8 cellular contexts compared by ENCODE assay signal in genomic region chr20:46552460-46553420, GRCh38. TPM values are rescaled to one million over a fixed set of nuclear protein-coding genes. Genes with fewer than 3 reads are reported as not detected.
DNase-seq lines count a peak whose midpoint lies in the region; ATAC-seq, FAIRE-seq and TF ChIP-seq lines count a peak whose summit lies in the region.

No MANE protein-coding gene starts in this region.

- no peaks in the 10 kb centered on the region for H3K36me3 ChIP-seq in KMS-11 (ENCODE audit: insufficient read depth)
- no peaks in the 10 kb centered on the region for H3K36me3 ChIP-seq in GM12878 (ENCODE audit: control insufficient read depth in 2 of 2, insufficient read depth in 2 of 2, low read length in 1 of 2)

- FAIRE-seq in GM12878 (lab: Jason Lieb, UNC), result peak; percentile 35

- no peak overlapping the region for H3K4me3 ChIP-seq in KMS-11 (IDR thresholded peaks at IDR 0.05; ENCODE audit: insufficient read depth, low read depth, low read length)
- H3K4me3 ChIP-seq in GM12878, result peak overlapping the region; percentile 50; the same call in 1 of the 2 replicates
- no peak overlapping the region for H3K4me3 ChIP-seq in dorsolateral prefrontal cortex

- ATAC-seq in GM21515 (IDR thresholded peaks at IDR 0.05; ENCODE audit: unreplicated experiment) (peak; percentile 67), GM12878 (peak; percentile 85)

- H3K79me2 ChIP-seq in KMS-11 (ENCODE audit: insufficient read depth, low read depth) (no peaks in the 10 kb centered on the region), GM12878 (ENCODE audit: control insufficient read depth, insufficient read depth, low read length) (no peaks in the 10 kb centered on the region)

- H3K27me3 ChIP-seq in KMS-11 (ENCODE audit: insufficient read depth, low read depth) (no peaks in the 10 kb centered on the region), GM12878 (replicated peaks in 1 of 2; ENCODE audit: control insufficient read depth in 2 of 2, insufficient read depth in 2 of 2, low read length in 1 of 2) (no peaks in the 10 kb centered on the region), dorsolateral prefrontal cortex (peaks cover 0 to 3% (median 0%) of the 10 kb centered on the region in 45 donors)

- H2AFZ ChIP-seq in KMS-11 (ENCODE audit: low read depth) (peak overlapping the region; percentile 77), GM12878 (ENCODE audit: control insufficient read depth, low read depth, low read length) (no peak overlapping the region; the same call in 1 of the 2 replicates)

- SMC1A ChIA-PET in GM12878 (lab: Charles Lee; ENCODE audit: uncharacterized antibody, unreplicated experiment), result interaction anchor here (0.7 to 4.3 kb wide), 9 partner anchors 12 to 955 kb away, joined by 3 to 19 read pairs (median 6); no protein-coding TSS in a partner anchor

- in situ Hi-C loops in GM12878 (cut with MboI), result loop anchor here (10.0 kb wide), 1 partner anchor 132 kb away; the partner anchor contains the start of gene TP53RK

- H3K27ac ChIP-seq in KMS-11, result peak overlapping the region; percentile 67
- H3K27ac ChIP-seq in GM12878 (ENCODE audit: control insufficient read depth, insufficient read depth), result peak overlapping the region; percentile 76
- H3K27ac ChIP-seq in dorsolateral prefrontal cortex, result no peak overlapping the region

- RAD21 ChIA-PET in GM12878 (lab: Charles Lee; ENCODE audit: unreplicated experiment), result interaction anchor here (0.8 to 2.3 kb wide), 7 partner anchors 8 to 131 kb away, joined by 3 to 8 read pairs (median 4); no protein-coding TSS in a partner anchor

- H3K9ac ChIP-seq in KMS-11 (peak overlapping the region; percentile 31; the same call in 1 of the 2 replicates), GM12878 (ENCODE audit: control insufficient read depth, insufficient read depth, low read length) (peak overlapping the region; percentile 27)

- H3K9me3 ChIP-seq in GM12878 (replicated peaks; ENCODE audit: control insufficient read depth, insufficient read depth, low read length), result no peaks in the 10 kb centered on the region

- TF ChIP-seq EP300 in GM12878 (IDR thresholded peaks at IDR 0.05; ENCODE audit: borderline replicate concordance in 1 of 2, control insufficient read depth in 1 of 2, low read depth in 2 of 2, low read length in 2 of 2), result peak; percentile 67 to 74; a peak in 3 of 4 replicates

- BruUV-seq in GM12878 (replicated peaks; lab: Mats Ljungman, UMichigan), result TSS peak; percentile 83

- CTCF ChIA-PET in GM12878 (lab: Yijun Ruan, JAX), result interaction anchor here (0.6 to 4.3 kb wide), 9 partner anchors 9 to 1112 kb away, joined by 3 to 43 read pairs (median 5); no protein-coding TSS in a partner anchor

- H4K20me1 ChIP-seq in KMS-11 (ENCODE audit: insufficient read depth) (no peaks in the 10 kb centered on the region), GM12878 (ENCODE audit: control insufficient read depth, insufficient read depth) (no peaks in the 10 kb centered on the region)

- intact Hi-C loops in GM12878 (cut with micrococcal nuclease; ENCODE audit: unreplicated experiment) (no loop called here), dorsolateral prefrontal cortex (cut with DNase I) (no loop called here)

- 26% methylated on average over 4 of the region's 4 CpGs for WGBS in GM12878 (ENCODE audit: insufficient coverage, insufficient replicate concordance, low lambda C conversion rate, missing lambda C conversion rate)

- DNase-seq in Daoy (ENCODE audit: low read depth) (peak; percentile 31), GM12878 (ENCODE audit: low read depth, low spot score) (peak; percentile 85), cortex of kidney (lab: John Stamatoyannopoulos, UW) (no peak), dorsolateral prefrontal cortex (no peak), kidney tubule cell (ENCODE audit: low spot score) (no peak), NCI-H1694 (lab: John Stamatoyannopoulos, UW) (no peak)

- TF ChIP-seq POLR2A in GM12878 (IDR thresholded peaks at IDR 0.05; ENCODE audit: low read depth, low read length), result no peak

- TF ChIP-seq RAD21 in GM12878 (IDR thresholded peaks at IDR 0.05; ENCODE audit: insufficient read depth, low read depth, low read length), result no peak

- TF ChIP-seq CTCF in KMS-11 (conservative IDR thresholded peaks at IDR 0.05; ENCODE audit: low read depth, low read length) (no peak), GM12878 (IDR thresholded peaks at IDR 0.05 in 2 of 3, conservative IDR thresholded peaks at IDR 0.05 in 1 of 3; ENCODE audit: control insufficient read depth in 2 of 3, extremely low read depth in 1 of 3, insufficient read depth in 1 of 3, low read depth in 3 of 3, low read length in 3 of 3) (no peak), dorsolateral prefrontal cortex (IDR thresholded peaks at IDR 0.05 in 54 of 56, conservative IDR thresholded peaks at IDR 0.05 in 2 of 56; ENCODE audit: low read depth in 1 of 56, partially characterized antibody in 56 of 56) (no peak)

- POLR2A ChIA-PET in GM12878 (lab: Charles Lee), result interaction anchor here (0.6 to 2.2 kb wide), 6 partner anchors 10 to 916 kb away, joined by 3 to 9 read pairs (median 4); no protein-coding TSS in a partner anchor

- H3K4me2 ChIP-seq in KMS-11 (peak overlapping the region; percentile 92), GM12878 (ENCODE audit: control insufficient read depth, insufficient read depth) (peak overlapping the region; percentile 36)

- peaks cover 57% of the 10 kb centered on the region for H3K4me1 ChIP-seq in KMS-11 (ENCODE audit: low read depth, poor library complexity, severe bottlenecking)
- H3K4me1 ChIP-seq in GM12878 (ENCODE audit: control insufficient read depth, insufficient read depth, low read length), result peaks cover 70% of the 10 kb centered on the region

TF ChIP-seq in GM12878, 131 proteins besides CTCF, POLR2A, EP300 and RAD21 (continues in another document):
- TF ChIP-seq MYC (IDR thresholded peaks at IDR 0.05; ENCODE audit: insufficient read depth, insufficient read length, insufficient replicate concordance, low read length, severe bottlenecking), result no peak
- peak; percentile 99 for TF ChIP-seq RUNX3 (IDR thresholded peaks at IDR 0.05; ENCODE audit: low read length)
- no peak for TF ChIP-seq SMC3 (IDR thresholded peaks at IDR 0.05; ENCODE audit: borderline replicate concordance, low read length)
- TF ChIP-seq JUND (IDR thresholded peaks at IDR 0.05; ENCODE audit: low read depth, low read length), result no peak
- TF ChIP-seq, protein P1, sequence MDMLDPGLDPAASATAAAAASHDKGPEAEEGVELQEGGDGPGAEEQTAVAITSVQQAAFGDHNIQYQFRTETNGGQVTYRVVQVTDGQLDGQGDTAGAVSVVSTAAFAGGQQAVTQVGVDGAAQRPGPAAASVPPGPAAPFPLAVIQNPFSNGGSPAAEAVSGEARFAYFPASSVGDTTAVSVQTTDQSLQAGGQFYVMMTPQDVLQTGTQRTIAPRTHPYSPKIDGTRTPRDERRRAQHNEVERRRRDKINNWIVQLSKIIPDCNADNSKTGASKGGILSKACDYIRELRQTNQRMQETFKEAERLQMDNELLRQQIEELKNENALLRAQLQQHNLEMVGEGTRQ (IDR thresholded peaks at IDR 0.05; ENCODE audit: borderline replicate concordance, low read depth, low read length), result no peak

RNA-seq across cellular contexts. Expression of gene OCSTAMP, which starts 2.3 kb away (rescaled TPM):
- not detected in 2 replicates for total RNA-seq in Daoy (2014; rRNA removed; shearing (Covaris generic))
- 1.2 and 1.3 TPM in 2 replicates for total RNA-seq in GM12878 (2013; cell fraction: nucleolus; rRNA removed)
- total RNA-seq in GM12878 (2014; rRNA removed) (0.11 and 0.45 TPM in 2 replicates), GM12878 (2014; rRNA removed; fragmentation: Illumina TruSeq; extraction: Trizol) (0.09 TPM in 1 of 2 replicates, not detected in the other), GM12878 (2021) (0.23 and 0.35 TPM in 2 replicates), dorsolateral prefrontal cortex (under 1 TPM in 7 of 120 experiments, not detected in 113; 0.22 to 0.64 (median 0.45) TPM)
- polyA plus RNA-seq in GM12878 (2011; ENCODE audit: low read depth), result not detected
- polyA plus RNA-seq in GM12878 (2011; rRNA removed) (0.17 and 0.22 TPM in 2 replicates), GM12878 (2014; fragmentation: Illumina TruSeq; extraction: Trizol) (0.15 and 0.46 TPM in 2 replicates), GM12878 (2014; fragmentation: Nextera tagmentation; extraction: Ambion mirVana) (under 1 TPM in 1 of 2 experiments, not detected in 1; 0.09 TPM), GM12878 (2014; rRNA removed) (0.19 and 0.46 TPM in 2 replicates), GM12878 (2016; fragmentation: Nextera tagmentation; extraction: Ambion mirVana) (under 1 TPM; 0.14 to 0.23 TPM)
- polyA plus RNA-seq in GM12878 (2011; cell fraction: cytosol; rRNA removed), result 0.16 and 0.28 TPM in 2 replicates
- 0.19 and 0.22 TPM in 2 replicates for polyA plus RNA-seq in GM12878 (2011; cell fraction: nucleus; rRNA removed)
- polyA plus RNA-seq in GM12878 (2012), result 0.17 and 0.24 TPM in 2 replicates
- 0.15 and 0.22 TPM in 2 replicates for polyA minus RNA-seq in GM12878 (2011; rRNA and poly(A)+ RNA removed)
- polyA minus RNA-seq in GM12878 (2011; cell fraction: cytosol; rRNA and poly(A)+ RNA removed), result not detected in 2 replicates
- 0.12 and 0.29 TPM in 2 replicates for polyA minus RNA-seq in GM12878 (2011; cell fraction: nucleus; rRNA and poly(A)+ RNA removed)

RNA-seq across cellular contexts. Expression of gene ZNF334, which starts 39.4 kb away (rescaled TPM):
- 0.54 and 1.0 TPM in 2 replicates for total RNA-seq in Daoy (2014; rRNA removed; shearing (Covaris generic))
- total RNA-seq in GM12878 (2013; cell fraction: nucleolus; rRNA removed), result 4.1 and 4.2 TPM in 2 replicates
- total RNA-seq in GM12878 (2014; rRNA removed), result 0.96 and 0.98 TPM in 2 replicates
- 1.7 and 1.8 TPM in 2 replicates for total RNA-seq in GM12878 (2014; rRNA removed; fragmentation: Illumina TruSeq; extraction: Trizol)
- 1.2 and 1.7 TPM in 2 replicates for total RNA-seq in GM12878 (2021)
- polyA plus RNA-seq in GM12878 (2011; ENCODE audit: low read depth), result 1.2 TPM
- polyA plus RNA-seq in GM12878 (2011; rRNA removed), result 0.08 and 0.19 TPM in 2 replicates
- polyA plus RNA-seq in GM12878 (2011; cell fraction: cytosol; rRNA removed), result 0.04 and 0.05 TPM in 2 replicates
- 0.13 and 0.25 TPM in 2 replicates for polyA plus RNA-seq in GM12878 (2011; cell fraction: nucleus; rRNA removed)
- 2.0 and 2.3 TPM in 2 replicates for polyA plus RNA-seq in GM12878 (2012)
- polyA plus RNA-seq in GM12878 (2014; fragmentation: Illumina TruSeq; extraction: Trizol), result 2.0 and 3.3 TPM in 2 replicates
- polyA plus RNA-seq in GM12878 (2014; fragmentation: Nextera tagmentation; extraction: Ambion mirVana), result under 1 TPM; 0.29 to 0.60 TPM
- polyA plus RNA-seq in GM12878 (2014; rRNA removed), result 0.84 and 1.7 TPM in 2 replicates
- 1 to 10 TPM; 1.2 to 1.4 TPM for polyA plus RNA-seq in GM12878 (2016; fragmentation: Nextera tagmentation; extraction: Ambion mirVana)
- polyA minus RNA-seq in GM12878 (2011; rRNA and poly(A)+ RNA removed), result 0.15 TPM in 2 replicates
- polyA minus RNA-seq in GM12878 (2011; cell fraction: cytosol; rRNA and poly(A)+ RNA removed), result not detected in 2 replicates
- polyA minus RNA-seq in GM12878 (2011; cell fraction: nucleus; rRNA and poly(A)+ RNA removed), result 0.12 TPM in 1 of 2 replicates, not detected in the other
- total RNA-seq in dorsolateral prefrontal cortex, result 10 to 100 TPM in 119 of 120 experiments, 1 to 10 TPM in 1; 9.9 to 30.3 (median 15.7) TPM

Comparison
In these comparisons a context has a peak if more than half of its experiments do, and no peak if none do; other contexts are left out.
1. DNase-seq: peak in Daoy (single experiment) and GM12878 (single experiment); none in cortex of kidney (single experiment), dorsolateral prefrontal cortex (0 of 10), kidney tubule cell (single experiment) and NCI-H1694 (single experiment).
2. H3K27ac ChIP-seq: peak in KMS-11 (single experiment) and GM12878 (single experiment); none in dorsolateral prefrontal cortex (0 of 59).